In the genomic region with DNA sequence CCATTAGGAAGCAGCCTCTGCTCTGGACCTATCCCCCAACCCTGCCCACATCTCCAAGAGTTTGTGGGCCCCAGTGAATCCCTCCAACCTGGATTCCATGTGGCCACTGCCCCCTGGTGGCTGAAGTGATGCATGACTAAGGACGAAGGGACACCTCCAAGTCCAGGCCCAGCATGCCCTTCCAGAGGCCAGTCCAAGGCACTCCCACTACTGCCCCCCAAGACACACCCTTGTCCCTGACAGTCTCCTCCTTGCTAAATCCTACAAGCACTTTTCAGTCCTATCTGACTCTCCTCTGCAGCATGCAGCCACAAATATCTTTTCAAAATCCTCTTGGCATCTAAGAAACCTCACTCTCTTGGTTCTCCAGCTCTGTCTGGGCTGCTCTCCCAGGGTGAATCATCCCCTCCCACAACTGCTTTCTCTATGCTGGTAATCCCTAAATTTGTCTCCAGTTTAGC, we compare ENCODE assay signal across 8 cellular contexts. TPM values are rescaled to one million over a fixed set of nuclear protein-coding genes. Genes with fewer than 3 reads are reported as not detected.
A peak's percentile ranks its signal among the peaks of the same experiment; 100 is the strongest.
DNase-seq lines count a peak whose midpoint lies in the region; ATAC-seq, FAIRE-seq and TF ChIP-seq lines count a peak whose summit lies in the region.

No MANE protein-coding gene starts in this region.

- peak; percentile 53 to 57 for DNase-seq in AML-193 (lab: John Stamatoyannopoulos, UW)
- DNase-seq in H54 (ENCODE audit: insufficient read length, low spot score) = peak; percentile 91
- peak; percentile 70 to 91 for DNase-seq in NCI-H526 (lab: John Stamatoyannopoulos, UW)
- DNase-seq in activated CD4-positive, alpha-beta T cell treated with anti-CD3 and anti-CD28 coated beads, Interleukin-2, amount 50 U/mL, for 4 hours = peak; percentile 63 to 64
- peak; percentile 53 to 80 for DNase-seq in dermis microvascular lymphatic vessel endothelial cell (ENCODE audit: low read depth in 2 of 2)
- DNase-seq in medulla oblongata (ENCODE audit: extremely low spot score) = peak; percentile 91
- DNase-seq in stimulated activated CD8-positive, alpha-beta memory T cell treated with anti-CD3 and anti-CD28 coated beads, Interleukin-15, amount 100 ng/mL, for 24 hours (ENCODE audit: low read depth) = peak; percentile 36

- FAIRE-seq in H54 (lab: Jason Lieb, UNC) = peak; percentile 70

- ATAC-seq in HG02981 (IDR thresholded peaks at IDR 0.05; ENCODE audit: unreplicated experiment) = no peak

- TF ChIP-seq POLR2A in H54 (IDR thresholded peaks at IDR 0.05; ENCODE audit: low read depth, low read length) = no peak

RNA-seq across cellular contexts. Expression of gene DEDD2, which starts 33.0 kb away (rescaled TPM):
- 15.0 and 20.9 TPM in 2 replicates for total RNA-seq in dermis microvascular lymphatic vessel endothelial cell

RNA-seq across cellular contexts. Expression of gene ZNF526, which starts 35.7 kb away (rescaled TPM):
- total RNA-seq in dermis microvascular lymphatic vessel endothelial cell = 4.9 and 6.2 TPM in 2 replicates

RNA-seq across cellular contexts. Expression of gene POU2F2, which starts 52.2 kb away (rescaled TPM):
- total RNA-seq in dermis microvascular lymphatic vessel endothelial cell = 0.26 and 1.0 TPM in 2 replicates

RNA-seq across cellular contexts. Expression of gene GSK3A, which starts 58.0 kb away (rescaled TPM):
- total RNA-seq in dermis microvascular lymphatic vessel endothelial cell = 8.9 and 13.9 TPM in 2 replicates

Comparison
In these comparisons a context has a peak if more than half of its experiments do, and no peak if none do; other contexts are left out.
1. DNase-seq: peak in every context shown above with its lines; median percentile 91 in H54; 91 in medulla oblongata; 80 in NCI-H526; 66 in dermis microvascular lymphatic vessel endothelial cell; 64 in activated CD4-positive, alpha-beta T cell treated with anti-CD3 and anti-CD28 coated beads, Interleukin-2, amount 50 U/mL, for 4 hours; 55 in AML-193; 36 in stimulated activated CD8-positive, alpha-beta memory T cell treated with anti-CD3 and anti-CD28 coated beads, Interleukin-15, amount 100 ng/mL, for 24 hours.